7 cellular contexts compared by ENCODE assay signal in genomic region chr10:35858676-35859283, GRCh38.
DNase-seq lines count a peak whose midpoint lies in the region; ATAC-seq, FAIRE-seq and TF ChIP-seq lines count a peak whose summit lies in the region.
"Not testable (repeated sequence)": the region's sequence is repeated elsewhere in the genome, so short reads cannot be mapped to it uniquely, and the experiment has no call there.

No MANE protein-coding gene starts in this region.

- peak overlapping the region; percentile 63; the same call in 1 of the 2 replicates for H3K9ac ChIP-seq in HUES64 (ENCODE audit: low read depth, low read length)
- not testable (repeated sequence) for H3K9ac ChIP-seq in K562 (ENCODE audit: insufficient read depth in 1 of 2, low read depth in 2 of 2, low read length in 2 of 2); HepG2 (ENCODE audit: insufficient read depth, low read depth, low read length)

- not testable (repeated sequence) for H4K20me1 ChIP-seq in GM23338 (replicated peaks; ENCODE audit: insufficient read depth); K562 (replicated peaks; ENCODE audit: control insufficient read depth, insufficient read depth, low read length); hepatocyte (ENCODE audit: insufficient read depth, poor library complexity, severe bottlenecking); HepG2 (ENCODE audit: insufficient read depth, low read length)

- not testable (repeated sequence) for BruUV-seq in K562 (replicated peaks; lab: Mats Ljungman, UMichigan); HepG2 (replicated peaks; lab: Mats Ljungman, UMichigan)

- not testable (repeated sequence) for H3K4me1 ChIP-seq in GM23338 (ENCODE audit: insufficient read depth); HUES64 (ENCODE audit: insufficient read depth, low read length); K562 (replicated peaks in 1 of 2; ENCODE audit: control insufficient read depth in 2 of 2, insufficient read depth in 2 of 2, low read length in 2 of 2); hepatocyte (ENCODE audit: insufficient read depth); HepG2 (ENCODE audit: insufficient read depth, low read length); transverse colon

- H3K4me1 Mint-ChIP-seq in GM23338 = not testable (repeated sequence)
- peaks cover 12% of the 10 kb centered on the region for H3K4me1 Mint-ChIP-seq in neural crest cell

- peak overlapping the region; percentile 80 for H3K4me3 Mint-ChIP-seq in GM23338
- H3K4me3 Mint-ChIP-seq in neural crest cell = peak overlapping the region; percentile 93

- peak overlapping the region; percentile 82 for H3K4me2 ChIP-seq in GM23338
- H3K4me2 ChIP-seq in K562 (ENCODE audit: insufficient read depth, low read length); HepG2 (ENCODE audit: low read depth, low read length): not testable (repeated sequence)
- H3K4me2 ChIP-seq in hepatocyte = peak overlapping the region; percentile 66

- FAIRE-seq in K562 (lab: Jason Lieb, UNC); HepG2 (lab: Jason Lieb, UNC): not testable (repeated sequence)

- intact Hi-C loops in K562 (cut with micrococcal nuclease); HepG2 (cut with micrococcal nuclease; ENCODE audit: unreplicated experiment); transverse colon (cut with DNase I; ENCODE audit: low total_unique reads): not testable (repeated sequence)

- H3K36me3 Mint-ChIP-seq in GM23338 (ENCODE audit: low read depth); neural crest cell (ENCODE audit: low read depth): not testable (repeated sequence)

- H3K9me1 ChIP-seq in K562 (ENCODE audit: control insufficient read depth, insufficient read depth, low read length) = not testable (repeated sequence)

- H3K9me3 ChIP-seq in HUES64 (ENCODE audit: insufficient read depth, low read depth, low read length); K562 (replicated peaks; ENCODE audit: control insufficient read depth, insufficient read depth, low read depth, low read length); hepatocyte (ENCODE audit: low read depth); HepG2 (ENCODE audit: low read length); transverse colon: not testable (repeated sequence)

- H3K4me3 ChIP-seq in GM23338 (peak overlapping the region; percentile 70), HUES64 (ENCODE audit: low read length) (peak overlapping the region; percentile 55), transverse colon (peak overlapping the region in 1 of 4 donors; percentile 23)
- not testable (repeated sequence) for H3K4me3 ChIP-seq in K562; hepatocyte; HepG2 (replicated peaks in 1 of 3; ENCODE audit: insufficient read depth in 1 of 3, low read depth in 2 of 3, low read length in 3 of 3)

- TF ChIP-seq CTCF in GM23338 (conservative IDR thresholded peaks at IDR 0.05; ENCODE audit: low read depth in 2 of 2); K562 (IDR thresholded peaks at IDR 0.05 in 2 of 3, conservative IDR thresholded peaks at IDR 0.05 in 1 of 3; ENCODE audit: insufficient read depth in 2 of 3, low read depth in 1 of 3, low read length in 3 of 3); hepatocyte (IDR thresholded peaks at IDR 0.05; ENCODE audit: poor library complexity); HepG2 (CRISPR knock-in tag; IDR thresholded peaks at IDR 0.05); neural crest cell (conservative IDR thresholded peaks at IDR 0.05); transverse colon (IDR thresholded peaks at IDR 0.05): not testable (repeated sequence)

- not testable (repeated sequence) for H3K9me2 ChIP-seq in GM23338 (ENCODE audit: insufficient read depth); hepatocyte (replicated peaks; ENCODE audit: insufficient read depth)

- peak overlapping the region; percentile 93 for H2AFZ ChIP-seq in GM23338
- H2AFZ ChIP-seq in K562 (ENCODE audit: low read depth, low read length); hepatocyte; HepG2 (ENCODE audit: low read length): not testable (repeated sequence)

- in situ Hi-C loops in K562 (cut with MboI); HepG2 (cut with HindIII; ENCODE audit: extremely low pct_ligation_motif_present, low pct_unique_long_range_greater_than_20kb); transverse colon (cut with MboI; ENCODE audit: low pct_ligation_motif_present in 1 of 4, low pct_unique_long_range_greater_than_20kb in 1 of 4, low sequenced_read_pairs in 3 of 4): not testable (repeated sequence)

- POLR2A ChIA-PET in K562 (lab: Yijun Ruan, JAX); HepG2 (lab: Yijun Ruan, JAX): not testable (repeated sequence)

- not testable (repeated sequence) for TF ChIP-seq EP300 in K562 (IDR thresholded peaks at IDR 0.05; ENCODE audit: low read length); HepG2 (IDR thresholded peaks at IDR 0.05; ENCODE audit: low read depth in 2 of 2, low read length in 2 of 2); HepG2 (CRISPR knock-in tag; IDR thresholded peaks at IDR 0.05; ENCODE audit: borderline replicate concordance); transverse colon (IDR thresholded peaks at IDR 0.05; ENCODE audit: low read depth)

- H3K27ac ChIP-seq in GM23338 (ENCODE audit: low read depth); HUES64 (ENCODE audit: low read depth, low read length); K562 (ENCODE audit: extremely low read depth, low read depth, low read length); hepatocyte; HepG2 (ENCODE audit: extremely low read length, insufficient read depth, low read length); transverse colon: not testable (repeated sequence)

- H3K27ac Mint-ChIP-seq in GM23338 (peak overlapping the region; percentile 95), neural crest cell (ENCODE audit: unreplicated experiment) (peak overlapping the region; percentile 98)

- TF ChIP-seq RAD21 in K562 (CRISPR knock-in tag; conservative IDR thresholded peaks at IDR 0.05 in 1 of 2, IDR thresholded peaks at IDR 0.05 in 1 of 2); HepG2 (CRISPR knock-in tag; IDR thresholded peaks at IDR 0.05): not testable (repeated sequence)

- not testable (repeated sequence) for ATAC-seq in GM23338, K562, HepG2

- 17% methylated on average over 21 of the region's 25 CpGs for WGBS in HUES64
- WGBS in K562 (ENCODE audit: insufficient coverage, low coverage, missing lambda C conversion rate) = 4% methylated on average over 14 of the region's 25 CpGs
- WGBS in hepatocyte (ENCODE audit: low lambda C conversion rate, missing lambda C conversion rate) = 45% methylated on average over 25 of the region's 25 CpGs
- WGBS in HepG2 (ENCODE audit: low lambda C conversion rate) = 24% methylated on average over 20 of the region's 25 CpGs
- WGBS in transverse colon (ENCODE audit: low coverage in 1 of 2), 2 donors = 77 to 81% methylated on average over 3 to 25 of the region's 25 CpGs

- H3K27me3 Mint-ChIP-seq in GM23338 (ENCODE audit: insufficient read depth, low read depth, poor library complexity); neural crest cell (ENCODE audit: low read depth): not testable (repeated sequence)

- not testable (repeated sequence) for H3K27me3 ChIP-seq in GM23338 (ENCODE audit: insufficient read depth); HUES64 (ENCODE audit: insufficient read depth, low read length); K562 (ENCODE audit: control insufficient read depth in 2 of 2, insufficient read depth in 2 of 2, low read length in 2 of 2); hepatocyte; HepG2 (ENCODE audit: control insufficient read depth in 1 of 2, insufficient read depth in 2 of 2, low read length in 2 of 2); transverse colon

- not testable (repeated sequence) for TF ChIP-seq POLR2A in K562 (conservative IDR thresholded peaks at IDR 0.05); HepG2 (IDR thresholded peaks at IDR 0.05; ENCODE audit: insufficient read depth in 1 of 2, low read depth in 2 of 2, low read length in 2 of 2); transverse colon (IDR thresholded peaks at IDR 0.05)

- peaks cover 18% of the 10 kb centered on the region for H3K9me3 Mint-ChIP-seq in GM23338
- H3K9me3 Mint-ChIP-seq in neural crest cell = not testable (repeated sequence)

- CTCF ChIA-PET in K562 (lab: Yijun Ruan, JAX; ENCODE audit: low intra/inter-chr PET ratio); HepG2 (lab: Yijun Ruan, JAX; ENCODE audit: low intra/inter-chr PET ratio, low total read pairs): not testable (repeated sequence)

- H3K79me2 ChIP-seq in GM23338 (replicated peaks; ENCODE audit: insufficient read depth); K562 (ENCODE audit: control insufficient read depth, insufficient read depth, low read length); hepatocyte; HepG2 (ENCODE audit: insufficient read depth, low read length): not testable (repeated sequence)

- not testable (repeated sequence) for H3K36me3 ChIP-seq in GM23338 (ENCODE audit: insufficient read depth); HUES64 (ENCODE audit: insufficient read depth, low read length); K562 (ENCODE audit: control insufficient read depth, insufficient read depth, low read length); hepatocyte (replicated peaks; ENCODE audit: insufficient read depth, low read depth); HepG2 (replicated peaks in 1 of 2; ENCODE audit: control insufficient read depth in 1 of 2, insufficient read depth in 2 of 2, low read length in 2 of 2); transverse colon

- DNase-seq in GM23338 (ENCODE audit: low spot score) = peak; percentile 22
- not testable (repeated sequence) for DNase-seq in K562 (ENCODE audit: extremely low read depth in 1 of 4, low spot score in 3 of 4); hepatocyte (ENCODE audit: low spot score); HepG2 (ENCODE audit: low spot score)
- peak; percentile 41 for DNase-seq in neural crest cell (ENCODE audit: low read depth, low spot score)
- peak; percentile 23 for DNase-seq in transverse colon

- not testable (repeated sequence) for H3F3A ChIP-seq in GM23338 (replicated peaks; ENCODE audit: low read depth)
